In the genomic region with DNA sequence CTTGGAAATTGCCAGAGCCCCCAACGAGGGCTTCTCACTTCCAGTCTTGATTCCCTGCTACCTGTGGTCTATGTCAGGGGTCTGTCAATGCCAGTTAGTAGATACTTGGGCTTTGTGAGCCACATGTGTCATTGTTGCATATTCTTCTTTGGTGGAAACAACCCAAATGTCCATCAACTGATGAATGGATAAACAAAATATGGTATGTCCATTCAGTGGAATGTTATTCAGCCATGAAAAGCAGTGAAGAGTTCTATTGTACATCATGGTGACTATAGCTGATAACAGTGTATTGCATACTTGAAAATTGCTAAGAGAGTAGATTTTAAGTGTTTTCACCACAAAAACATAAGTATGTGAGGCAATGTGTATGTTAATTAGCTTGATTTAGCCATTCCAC, we compare ENCODE assay signal across 8 cellular contexts.
"Had no signal": no experiment of that assay in that cellular context is flagged by ENCODE, and none has a peak within 500 bp of the region (broad histone marks: within the 10 kb centered on the region; RNA-seq: fewer than 3 reads in every experiment).

No MANE protein-coding gene starts in this region.

- ATAC-seq: GM12878 had no signal

- FAIRE-seq: G401.6, GM12878, GM12891, GM12892, GM18507, GM19239 had no signal

- DNase-seq: GDM1, GF-D8 had no signal

- H3K4me3 ChIP-seq: GM12878 had no signal
